In genomic region chr17:8152981-8153549, GRCh38 we compare ENCODE assay signal across 1 cellular context.
TF ChIP-seq lines count a peak whose summit lies in the region.

No MANE protein-coding gene starts in this region.

TF ChIP-seq in SK-N-SH, 30 proteins besides CTCF, POLR2A, EP300 and RAD21 (continued from another document):
- TF ChIP-seq USF1 (IDR thresholded peaks at IDR 0.05; ENCODE audit: borderline replicate concordance, low read depth) (no peak), EZH2phosphoT487 (IDR thresholded peaks at IDR 0.05; ENCODE audit: borderline replicate concordance, low read depth) (no peak), ZBTB33 (IDR thresholded peaks at IDR 0.05; ENCODE audit: borderline replicate concordance, low read depth) (no peak), ELF1 (IDR thresholded peaks at IDR 0.05) (no peak)
TF ChIP-seq in SK-N-SH: peak in this region for 0.
